Comparison of ENCODE assay signal across 17 cellular contexts in genomic region chr22:47165338-47165931, GRCh38.
DNase-seq lines count a peak whose midpoint lies in the region; ATAC-seq, FAIRE-seq and TF ChIP-seq lines count a peak whose summit lies in the region.
"Had no signal": no experiment of that assay in that cellular context is flagged by ENCODE, and none has a peak within 500 bp of the region (broad histone marks: within the 10 kb centered on the region; RNA-seq: fewer than 3 reads in every experiment).

No MANE protein-coding gene starts in this region.

- peak overlapping the region; percentile 57; the same call in 1 of the 2 replicates for H3K14ac ChIP-seq in H9 (ENCODE audit: insufficient read depth, low read length)

- TF ChIP-seq POLR2A in endothelial cell of umbilical vein (IDR thresholded peaks at IDR 0.05; ENCODE audit: low read depth, low read length) (no peak), ovary (IDR thresholded peaks at IDR 0.05) (no peak)

- H3K18ac ChIP-seq in H9 (ENCODE audit: insufficient read length, low read depth, low read length), result no peak overlapping the region

- H2BK5ac ChIP-seq in H9 (ENCODE audit: insufficient read length, low read length), result no peak overlapping the region

- H3K4me1 Mint-ChIP-seq in activated CD4-positive, alpha-beta T cell treated with anti-CD3 and anti-CD28 coated beads, Interleukin-2, amount 10 ng/mL, durations not matched to agents 7 days and 5 days, result no peaks in the 10 kb centered on the region
- H3K4me1 Mint-ChIP-seq in H9, result 0 out of 4 replicates have a peak, but pooled peaks cover 0 to 3% of the 10 kb centered on the region in 2 experiments
- H3K4me1 Mint-ChIP-seq: mesothelial cell of epicardium had no signal

- intact Hi-C loops in endothelial cell of umbilical vein (cut with micrococcal nuclease), result no loop called here
- intact Hi-C loops in ovary (cut with DNase I), result no loop called here

- H3K9me3 Mint-ChIP-seq in activated CD4-positive, alpha-beta T cell treated with anti-CD3 and anti-CD28 coated beads, Interleukin-2, amount 10 ng/mL, durations not matched to agents 7 days and 5 days, result no peaks in the 10 kb centered on the region
- H3K9me3 Mint-ChIP-seq in H9, result peaks cover 6 to 10% of the 10 kb centered on the region in 2 experiments
- H3K9me3 Mint-ChIP-seq: CD4-positive, CD25-positive, alpha-beta regulatory T cell; mesothelial cell of epicardium had no signal

- TF ChIP-seq CTCF in H9 (conservative IDR thresholded peaks at IDR 0.05), result no peak
- no peak for TF ChIP-seq CTCF in endothelial cell of umbilical vein (IDR thresholded peaks at IDR 0.05; ENCODE audit: extremely low read depth in 1 of 2, insufficient read depth in 1 of 2, low read depth in 1 of 2, low read length in 2 of 2)
- TF ChIP-seq CTCF in ovary (IDR thresholded peaks at IDR 0.05), result no peak

- H3K27ac Mint-ChIP-seq in activated CD4-positive, alpha-beta T cell treated with anti-CD3 and anti-CD28 coated beads, Interleukin-2, amount 10 ng/mL, durations not matched to agents 7 days and 5 days, result peak overlapping the region; percentile 25
- no peak overlapping the region for H3K27ac Mint-ChIP-seq in H9
- H3K27ac Mint-ChIP-seq: mesothelial cell of epicardium had no signal

- no peak overlapping the region for H3K56ac ChIP-seq in H9 (ENCODE audit: insufficient read length, low read depth, low read length)

- H3K9me3 ChIP-seq in H9 (ENCODE audit: control insufficient read depth, low read depth, low read length) (peaks cover 9% of the 10 kb centered on the region), endothelial cell of umbilical vein (replicated peaks; ENCODE audit: control insufficient read depth, insufficient read depth, low read length) (no peaks in the 10 kb centered on the region), ovary (no peaks in the 10 kb centered on the region)

- no peak overlapping the region for H2BK15ac ChIP-seq in H9 (ENCODE audit: low read depth, low read length)

- H4K5ac ChIP-seq in H9 (ENCODE audit: insufficient read length, low read depth, low read length), result no peak overlapping the region

- no peak overlapping the region for H2AFZ ChIP-seq in H9 (ENCODE audit: low read length)
- no peak overlapping the region for H2AFZ ChIP-seq in endothelial cell of umbilical vein (ENCODE audit: low read depth, low read length)
- H2AFZ ChIP-seq: neural progenitor cell had no signal

- no peak overlapping the region for H3K4me2 ChIP-seq in H9 (ENCODE audit: insufficient read depth, insufficient read length, low read length)
- H3K4me2 ChIP-seq in endothelial cell of umbilical vein (ENCODE audit: insufficient read depth, low read length), result no peak overlapping the region
- H3K4me2 ChIP-seq: neural progenitor cell had no signal

- H2BK20ac ChIP-seq in H9 (ENCODE audit: low read depth, low read length, poor library complexity, severe bottlenecking), result no peak overlapping the region

- H2AK5ac ChIP-seq in H9 (ENCODE audit: insufficient read length, low read length), result no peak overlapping the region

- BruUV-seq in endothelial cell of umbilical vein (replicated peaks; lab: Mats Ljungman, UMichigan), result no TSS peak

- no peaks in the 10 kb centered on the region for H3K79me1 ChIP-seq in H9 (ENCODE audit: insufficient read depth, low read depth, low read length, poor library complexity, severe bottlenecking)

- H3K79me2 ChIP-seq in H9 (ENCODE audit: insufficient read depth, low read length) (no peaks in the 10 kb centered on the region), endothelial cell of umbilical vein (ENCODE audit: control insufficient read depth, insufficient read depth, low read length) (no peaks in the 10 kb centered on the region)

- no peak overlapping the region for H4K91ac ChIP-seq in H9 (ENCODE audit: insufficient read length, low read depth, low read length)

- no peak for TF ChIP-seq EP300 in ovary (IDR thresholded peaks at IDR 0.05)

- no peak overlapping the region for H3K23ac ChIP-seq in H9 (ENCODE audit: insufficient read length, low read depth, low read length)

- no peak overlapping the region for H2BK12ac ChIP-seq in H9 (ENCODE audit: insufficient read length, low read depth, low read length)

- no peaks in the 10 kb centered on the region for H3K4me1 ChIP-seq in H9 (ENCODE audit: insufficient read depth, low read length)
- peaks cover 16% of the 10 kb centered on the region for H3K4me1 ChIP-seq in endothelial cell of umbilical vein (ENCODE audit: control insufficient read depth, extremely low read depth, insufficient read depth, low read length)
- H3K4me1 ChIP-seq in ovary (ENCODE audit: insufficient read depth), result no peaks in the 10 kb centered on the region
- H3K4me1 ChIP-seq: neural progenitor cell had no signal

- H3T11ph ChIP-seq in H9 (ENCODE audit: low read length), result no peak overlapping the region

- H3K27ac ChIP-seq in H9 (ENCODE audit: insufficient read length, low read depth, low read length), result no peak overlapping the region
- peak overlapping the region; percentile 27 for H3K27ac ChIP-seq in endothelial cell of umbilical vein (ENCODE audit: insufficient read depth, low read depth, low read length)
- H3K27ac ChIP-seq in ovary, result no peak overlapping the region
- H3K27ac ChIP-seq: neural progenitor cell had no signal

- CTCF ChIA-PET in activated CD4-positive, alpha-beta T cell treated with anti-CD3 and anti-CD28 coated beads, Interleukin-2, amount 10 ng/mL, durations not matched to agents 7 days and 5 days (lab: Charles Lee), result no interaction called here
- CTCF ChIA-PET in endothelial cell of umbilical vein (lab: Charles Lee), result interaction anchor here (2.1 kb wide), 1 partner anchor 320 kb away, joined by 4 read pairs; no protein-coding TSS in a partner anchor

- no peak overlapping the region for H3K4me3 ChIP-seq in endothelial cell of umbilical vein (replicated peaks in 1 of 3; ENCODE audit: insufficient read depth in 1 of 3, low read depth in 1 of 3, low read length in 3 of 3)
- no peak overlapping the region for H3K4me3 ChIP-seq in ovary
- H3K4me3 ChIP-seq: neural progenitor cell had no signal

- H3K4ac ChIP-seq in H9 (ENCODE audit: low read depth, low read length), result no peak overlapping the region

- H3K9ac ChIP-seq in H9 (ENCODE audit: extremely low read depth, insufficient read length, low read length) (no peak overlapping the region), endothelial cell of umbilical vein (replicated peaks; ENCODE audit: extremely low read depth, insufficient read depth, low read length) (no peak overlapping the region)
- H3K9ac ChIP-seq: neural progenitor cell had no signal

- H4K20me1 ChIP-seq in H9 (ENCODE audit: control insufficient read depth, insufficient read depth, insufficient read length) (peaks cover 3% of the 10 kb centered on the region), endothelial cell of umbilical vein (replicated peaks; ENCODE audit: control insufficient read depth, extremely low read depth, insufficient read depth, low read length) (no peaks in the 10 kb centered on the region)

- H3K36me3 Mint-ChIP-seq in activated CD4-positive, alpha-beta T cell treated with anti-CD3 and anti-CD28 coated beads, Interleukin-2, amount 10 ng/mL, durations not matched to agents 7 days and 5 days (ENCODE audit: low read depth), result peaks cover 6% of the 10 kb centered on the region
- H3K36me3 Mint-ChIP-seq in H9 (ENCODE audit: insufficient read depth in 1 of 3, low read depth in 3 of 3), result peaks cover 9 to 12% (median 12%) of the 10 kb centered on the region in 3 experiments; a peak in 6 of 7 replicates

- no peak overlapping the region for H3K4me3 Mint-ChIP-seq in activated CD4-positive, alpha-beta T cell treated with anti-CD3 and anti-CD28 coated beads, Interleukin-2, amount 10 ng/mL, durations not matched to agents 7 days and 5 days
- H3K4me3 Mint-ChIP-seq in H9, result no peak overlapping the region
- H3K4me3 Mint-ChIP-seq: CD4-positive, CD25-positive, alpha-beta regulatory T cell; mesothelial cell of epicardium had no signal

- H3K36me3 ChIP-seq in endothelial cell of umbilical vein (ENCODE audit: control insufficient read depth in 2 of 2, extremely low read depth in 1 of 2, insufficient read depth in 2 of 2, low read length in 2 of 2), result no peaks in the 10 kb centered on the region
- no peaks in the 10 kb centered on the region for H3K36me3 ChIP-seq in ovary
- H3K36me3 ChIP-seq: neural progenitor cell had no signal

- peaks cover 3% of the 10 kb centered on the region for H3K23me2 ChIP-seq in H9 (ENCODE audit: insufficient read length, low read depth, low read length, poor library complexity, severe bottlenecking)

- H2BK120ac ChIP-seq in H9 (ENCODE audit: low read depth, low read length, poor library complexity, severe bottlenecking), result no peak overlapping the region

- H3K27me3 ChIP-seq in H9 (ENCODE audit: insufficient read depth, low read length) (no peaks in the 10 kb centered on the region), endothelial cell of umbilical vein (ENCODE audit: control insufficient read depth in 2 of 2, insufficient read depth in 2 of 2, low read length in 2 of 2) (no peaks in the 10 kb centered on the region), ovary (no peaks in the 10 kb centered on the region)
- H3K27me3 ChIP-seq: neural progenitor cell had no signal

- FAIRE-seq in endothelial cell of umbilical vein (lab: Jason Lieb, UNC), result no peak
- FAIRE-seq: endometrium, islet of Langerhans had no signal

- no peak for DNase-seq in activated CD4-positive, alpha-beta T cell treated with anti-CD3 and anti-CD28 coated beads, Interleukin-2, amount 10 ng/mL, durations not matched to agents 7 days and 5 days
- no peak for DNase-seq in activated CD4-positive, alpha-beta T cell treated with anti-CD3 and anti-CD28 coated beads, Interleukin-2, amount 50 U/mL, for 4 hours
- DNase-seq in H9 (peak; percentile 12), endothelial cell of umbilical vein (ENCODE audit: low read depth, low spot score) (no peak), ovary (peak; percentile 3 to 19 (median 10)), NCI-H774 (lab: John Stamatoyannopoulos, UW) (no peak)
- DNase-seq: ACHN; CD4-positive, CD25-positive, alpha-beta regulatory T cell; NCI-H1436 treated with DMSO at 0.1 percent for 48 hours; stimulated activated naive CD4-positive, alpha-beta T cell; trophoblast cell had no signal

- H3K27me3 Mint-ChIP-seq in activated CD4-positive, alpha-beta T cell treated with anti-CD3 and anti-CD28 coated beads, Interleukin-2, amount 10 ng/mL, durations not matched to agents 7 days and 5 days, result no peaks in the 10 kb centered on the region
- peaks cover 2% of the 10 kb centered on the region for H3K27me3 Mint-ChIP-seq in H9 (ENCODE audit: low read depth)
- H3K27me3 Mint-ChIP-seq: CD4-positive, CD25-positive, alpha-beta regulatory T cell had no signal

- WGBS in H9 (ENCODE audit: extremely low coverage, insufficient read length, low lambda C conversion rate), result no CpG with 5 or more reads among the region's 20 CpGs
- WGBS in ovary, 3 donors, result 93 to 94% (median 94%) methylated on average over 20 of the region's 20 CpGs

- no peak for ATAC-seq in HG03432 (IDR thresholded peaks at IDR 0.05; ENCODE audit: unreplicated experiment)
- no peak for ATAC-seq in HG03280 (IDR thresholded peaks at IDR 0.05; ENCODE audit: unreplicated experiment)

- POLR2A ChIA-PET in activated CD4-positive, alpha-beta T cell treated with anti-CD3 and anti-CD28 coated beads, Interleukin-2, amount 10 ng/mL, durations not matched to agents 7 days and 5 days (lab: Charles Lee), result no interaction called here
- POLR2A ChIA-PET in endothelial cell of umbilical vein (lab: Charles Lee), result no interaction called here

- no peaks in the 10 kb centered on the region for H3K9me1 ChIP-seq in endothelial cell of umbilical vein (replicated peaks; ENCODE audit: control insufficient read depth, extremely low read depth, insufficient read depth, low read length)

- dilution Hi-C loops in endothelial cell of umbilical vein (cut with MboI; ENCODE audit: extremely low pct_ligation_motif_present, low sequenced_read_pairs), result no loop called here

- no peak overlapping the region for H4K8ac ChIP-seq in H9 (replicated peaks; ENCODE audit: insufficient read length, low read depth, low read length)

Comparison
In these comparisons a context has a peak if more than half of its experiments do, and no peak if none do; other contexts are left out.
1. DNase-seq: peak in H9 (single experiment) and ovary (5 of 5); none in activated CD4-positive, alpha-beta T cell treated with anti-CD3 and anti-CD28 coated beads, Interleukin-2, amount 10 ng/mL, durations not matched to agents 7 days and 5 days (single experiment), activated CD4-positive, alpha-beta T cell treated with anti-CD3 and anti-CD28 coated beads, Interleukin-2, amount 50 U/mL, for 4 hours (0 of 2), endothelial cell of umbilical vein (single experiment) and NCI-H774 (single experiment).